Comparison of ENCODE assay signal across 22 cellular contexts in genomic region chr10:88893611-88894010, GRCh38. TPM values are rescaled to one million over a fixed set of nuclear protein-coding genes. Genes with fewer than 3 reads are reported as not detected.
DNase-seq lines count a peak whose midpoint lies in the region; ATAC-seq and TF ChIP-seq lines count a peak whose summit lies in the region.
"Had no signal": no experiment of that assay in that cellular context is flagged by ENCODE, and none has a peak within 500 bp of the region (broad histone marks: within the 10 kb centered on the region; RNA-seq: fewer than 3 reads in every experiment).

No MANE protein-coding gene starts in this region.

- H3K27ac ChIP-seq in fibroblast of lung (ENCODE audit: insufficient read depth, low read length) (peak overlapping the region; percentile 26), sigmoid colon (peak overlapping the region in 3 of 4 donors; percentile 20 to 49 (median 48))
- H3K27ac ChIP-seq: PC-9 had no signal

- H3K27me3 ChIP-seq in fibroblast of lung (ENCODE audit: control insufficient read depth, insufficient read depth, low read length) (no peaks in the 10 kb centered on the region), sigmoid colon (no peaks in the 10 kb centered on the region)

- TF ChIP-seq EP300 in sigmoid colon (IDR thresholded peaks at IDR 0.05) = no peak

- 68 to 77% methylated on average over 3 of the region's 3 CpGs for WGBS in sigmoid colon, 2 donors

- H3K4me1 ChIP-seq in fibroblast of lung (ENCODE audit: control insufficient read depth, extremely low read depth, insufficient read depth, low read length) (peaks cover 56% of the 10 kb centered on the region), sigmoid colon (peaks cover 0 to 27% (median 6%) of the 10 kb centered on the region in 4 donors)

- no peaks in the 10 kb centered on the region for H4K20me1 ChIP-seq in fibroblast of lung (ENCODE audit: control insufficient read depth, extremely low read depth, insufficient read depth, low read length)

- no peaks in the 10 kb centered on the region for H3K27me3 Mint-ChIP-seq in HFFc6 (ENCODE audit: insufficient read depth)
- H3K27me3 Mint-ChIP-seq: type B pancreatic cell had no signal

- H2AFZ ChIP-seq in fibroblast of lung (ENCODE audit: low read length) = no peak overlapping the region
- H2AFZ ChIP-seq: PC-9 had no signal

- TF ChIP-seq CTCF in AG10803 (conservative IDR thresholded peaks at IDR 0.05; ENCODE audit: low read length) (no peak), HFFc6 (IDR thresholded peaks at IDR 0.05) (no peak), fibroblast of lung (conservative IDR thresholded peaks at IDR 0.05 in 1 of 2, IDR thresholded peaks at IDR 0.05 in 1 of 2; ENCODE audit: low read depth in 1 of 2, low read length in 2 of 2) (no peak), sigmoid colon (IDR thresholded peaks at IDR 0.05) (no peak)

- H3K4me3 ChIP-seq in AG10803 (ENCODE audit: low read length) (no peak overlapping the region), fibroblast of lung (replicated peaks in 1 of 4; ENCODE audit: control extremely low read depth in 1 of 4, insufficient read depth in 1 of 4, low read depth in 3 of 4, low read length in 4 of 4) (no peak overlapping the region), sigmoid colon (no peak overlapping the region)
- H3K4me3 ChIP-seq: PC-9 had no signal

- peak; percentile 86 for DNase-seq in AG10803 (ENCODE audit: low read depth)
- DNase-seq in HFFc6 = peak; percentile 48
- peak; percentile 40 to 59 for DNase-seq in fibroblast of lung (ENCODE audit: low read depth in 2 of 2)
- DNase-seq in sigmoid colon = peak; percentile 72
- no peak for DNase-seq in NCI-H1105 (lab: John Stamatoyannopoulos, UW)
- no peak for DNase-seq in epidermal melanocyte (ENCODE audit: insufficient read length, low spot score)
- DNase-seq: activated CD4-positive, CD25-positive, alpha-beta regulatory T cell treated with anti-CD3 and anti-CD28 coated beads, Interleukin-2, amount 50 U/mL, for 72 hours; amniotic stem cell; cerebellar nuclear complex; endodermal cell; NCI-H2227 treated with DMSO at 0.1 percent for 48 hours; NCI-H82; PC-9; retina; stimulated activated CD4-positive, alpha-beta T cell treated with anti-CD3 and anti-CD28 coated beads, Interleukin-15, amount 100 ng/mL, for 24 hours; T1000 had no signal

- intact Hi-C loops in sigmoid colon (cut with DNase I) = no loop called here

- peak overlapping the region; percentile 46 for H3K4me3 Mint-ChIP-seq in HFFc6
- H3K4me3 Mint-ChIP-seq: endodermal cell; neural crest cell; stimulated activated effector memory CD8-positive, alpha-beta T cell treated with anti-CD3 and anti-CD28 coated beads, Interleukin-12 subunit alpha, Interleukin-12 subunit beta, amount 100 ng/mL, for 72 hours; type B pancreatic cell had no signal

- H3K36me3 ChIP-seq in fibroblast of lung (ENCODE audit: control insufficient read depth, insufficient read depth, low read length) (no peaks in the 10 kb centered on the region), sigmoid colon (no peaks in the 10 kb centered on the region)

- peaks cover 17% of the 10 kb centered on the region; the same call in 1 of the 2 replicates for H3K36me3 Mint-ChIP-seq in HFFc6 (ENCODE audit: low read depth)
- H3K36me3 Mint-ChIP-seq: type B pancreatic cell had no signal

- ATAC-seq in GM21526 (IDR thresholded peaks at IDR 0.05; ENCODE audit: low FRiP score, unreplicated experiment) (no peak), HG03097 (IDR thresholded peaks at IDR 0.05; ENCODE audit: low FRiP score, unreplicated experiment) (no peak)
- ATAC-seq: HepG2; stimulated activated effector memory CD8-positive, alpha-beta T cell treated with anti-CD3 and anti-CD28 coated beads, Interleukin-12 subunit alpha, Interleukin-12 subunit beta, amount 100 ng/mL, for 72 hours had no signal

- H3K9me3 ChIP-seq in fibroblast of lung (ENCODE audit: control insufficient read depth, insufficient read depth, low read depth, low read length) = no peaks in the 10 kb centered on the region
- no peaks in the 10 kb centered on the region for H3K9me3 ChIP-seq in sigmoid colon

- no peak overlapping the region for H3K9ac ChIP-seq in fibroblast of lung (ENCODE audit: insufficient read depth, low read length)

- peaks cover 85% of the 10 kb centered on the region for H3K79me2 ChIP-seq in fibroblast of lung (ENCODE audit: control insufficient read depth, insufficient read depth, low read length)

- TF ChIP-seq POLR2A in sigmoid colon (IDR thresholded peaks at IDR 0.05) = no peak

- peaks cover 96% of the 10 kb centered on the region for H3K4me1 Mint-ChIP-seq in HFFc6 (ENCODE audit: low read depth)

- peak overlapping the region; percentile 88 for H3K27ac Mint-ChIP-seq in HFFc6
- H3K27ac Mint-ChIP-seq: endodermal cell; stimulated activated effector memory CD8-positive, alpha-beta T cell treated with anti-CD3 and anti-CD28 coated beads, Interleukin-12 subunit alpha, Interleukin-12 subunit beta, amount 100 ng/mL, for 72 hours; type B pancreatic cell had no signal

- peak overlapping the region; percentile 7 for H3K4me2 ChIP-seq in fibroblast of lung (ENCODE audit: extremely low read depth, insufficient read depth, low read length)
- H3K4me2 ChIP-seq: PC-9 had no signal

- no peaks in the 10 kb centered on the region for H3K9me3 Mint-ChIP-seq in HFFc6
- H3K9me3 Mint-ChIP-seq: endodermal cell; neural crest cell; stimulated activated effector memory CD8-positive, alpha-beta T cell treated with anti-CD3 and anti-CD28 coated beads, Interleukin-12 subunit alpha, Interleukin-12 subunit beta, amount 100 ng/mL, for 72 hours; type B pancreatic cell had no signal

RNA-seq across cellular contexts. Expression of gene STAMBPL1, which starts 13.6 kb away (rescaled TPM):
- total RNA-seq in HFFc6 (2021; fragmentation: NEBNext Ultra II Directional; extraction: Animal tissue kit (Norgen Biotek cat#: 25700)) = 10 to 100 TPM; 28.8 to 44.9 (median 40.6) TPM
- total RNA-seq in fibroblast of lung = 41.3 and 45.6 TPM in 2 replicates
- 37.1 and 72.5 TPM in 2 replicates for polyA plus RNA-seq in fibroblast of lung
- 25.9 and 44.6 TPM in 2 replicates for polyA plus RNA-seq in fibroblast of lung (2012)
- polyA minus RNA-seq in fibroblast of lung (ENCODE audit: low replicate concordance) = 2.3 and 8.1 TPM in 2 replicates
- 10 to 100 TPM in 3 of 4 donors, 1 to 10 TPM in 1; 9.9 to 29.6 (median 13.2) TPM for total RNA-seq in sigmoid colon
- 10 to 100 TPM in 2 of 3 donors, 1 to 10 TPM in 1; 9.0 to 11.0 (median 10.6) TPM for polyA plus RNA-seq in sigmoid colon

RNA-seq across cellular contexts. Expression of gene ANKRD22, which starts 42.0 kb away (rescaled TPM):
- not detected for total RNA-seq in HFFc6 (2021; fragmentation: NEBNext Ultra II Directional; extraction: Animal tissue kit (Norgen Biotek cat#: 25700))
- total RNA-seq in fibroblast of lung = under 0.01 and 0.17 TPM in 2 replicates
- polyA plus RNA-seq in fibroblast of lung = not detected in 2 replicates
- polyA plus RNA-seq in fibroblast of lung (2012) = not detected in 2 replicates
- not detected in 2 replicates for polyA minus RNA-seq in fibroblast of lung (ENCODE audit: low replicate concordance)
- not detected for total RNA-seq in sigmoid colon
- 10 to 100 TPM in 1 of 3 donors, 1 to 10 TPM in 2; 2.4 to 26.9 (median 9.7) TPM for polyA plus RNA-seq in sigmoid colon
- total RNA-seq: endodermal cell, HepG2, neural crest cell had no signal
- polyA plus RNA-seq: HepG2 had no signal

RNA-seq across cellular contexts. Expression of gene ACTA2, which starts 59.0 kb away (rescaled TPM):
- total RNA-seq in HFFc6 (2021; fragmentation: NEBNext Ultra II Directional; extraction: Animal tissue kit (Norgen Biotek cat#: 25700)) = 100 to 1,000 TPM; 112 to 178 (median 164) TPM
- total RNA-seq in fibroblast of lung (78.4 and 78.6 TPM in 2 replicates), sigmoid colon (1,000 to 10,000 TPM; 2,072 to 5,444 (median 3,070) TPM)
- polyA plus RNA-seq in fibroblast of lung (237 and 2,788 TPM in 2 replicates), sigmoid colon (100 to 1,000 TPM in 1 of 3 donors, 10 to 100 TPM in 2; 43.7 to 237 (median 78.1) TPM)
- polyA plus RNA-seq in fibroblast of lung (2012) = 206 and 2,024 TPM in 2 replicates
- polyA minus RNA-seq in fibroblast of lung (ENCODE audit: low replicate concordance) = 291 and 2,169 TPM in 2 replicates
- total RNA-seq: endodermal cell had no signal

Comparison
In these comparisons a context has a peak if more than half of its experiments do, and no peak if none do; other contexts are left out.
1. DNase-seq: peak in AG10803 (single experiment), HFFc6 (single experiment), fibroblast of lung (2 of 2) and sigmoid colon (single experiment); none in NCI-H1105 (single experiment) and epidermal melanocyte (single experiment).
2. RNA of gene ACTA2, which starts 59.0 kb away (total RNA-seq): 2,072 to 5,444 TPM in sigmoid colon; 112 to 178 TPM in HFFc6 and 78.4 to 78.6 TPM in fibroblast of lung; every median in the first group is over 10 times any median in the second.